22 cellular contexts compared by ENCODE assay signal in genomic region chr16:89164847-89165684, GRCh38. TPM values are rescaled to one million over a fixed set of nuclear protein-coding genes. Genes with fewer than 3 reads are reported as not detected.
DNase-seq lines count a peak whose midpoint lies in the region; ATAC-seq, FAIRE-seq and TF ChIP-seq lines count a peak whose summit lies in the region.
"Had no signal": no experiment of that assay in that cellular context is flagged by ENCODE, and none has a peak within 500 bp of the region (broad histone marks: within the 10 kb centered on the region; RNA-seq: fewer than 3 reads in every experiment).

No MANE protein-coding gene starts in this region.

- no peak overlapping the region for H3K9ac ChIP-seq in HepG2 (ENCODE audit: insufficient read depth, low read depth, low read length)

- peaks cover 19% of the 10 kb centered on the region for H3K4me1 Mint-ChIP-seq in memory B cell
- H3K4me1 Mint-ChIP-seq in stimulated activated memory B cell treated with anti-CD40 and anti-IgM and Interleukin-4, amounts not matched to agents 10 μg/mL and 1 μg/mL and 100 μg/mL, for 72 hours = peaks cover 57% of the 10 kb centered on the region

- peak overlapping the region; percentile 19 for H3K4me3 Mint-ChIP-seq in memory B cell
- no peak overlapping the region for H3K4me3 Mint-ChIP-seq in stimulated activated memory B cell treated with anti-CD40 and anti-IgM and Interleukin-4, amounts not matched to agents 10 μg/mL and 1 μg/mL and 100 μg/mL, for 72 hours
- H3K4me3 Mint-ChIP-seq: CD8-positive, alpha-beta memory T cell had no signal

- H3K36me3 ChIP-seq in HepG2 (replicated peaks in 1 of 2; ENCODE audit: control insufficient read depth in 1 of 2, insufficient read depth in 2 of 2, low read length in 2 of 2) (no peaks in the 10 kb centered on the region), right lobe of liver (no peaks in the 10 kb centered on the region)
- H3K36me3 ChIP-seq: BE2C, HAP-1 had no signal

- peaks cover 46% of the 10 kb centered on the region for H3K4me1 ChIP-seq in HepG2 (ENCODE audit: insufficient read depth, low read length)
- peaks cover 0 to 5% (median 0%) of the 10 kb centered on the region in 4 donors for H3K4me1 ChIP-seq in right lobe of liver

- H3K4me3 ChIP-seq in HepG2 (replicated peaks in 1 of 3; ENCODE audit: insufficient read depth in 1 of 3, low read depth in 2 of 3, low read length in 3 of 3) (no peak overlapping the region), right lobe of liver (no peak overlapping the region)
- H3K4me3 ChIP-seq: HAP-1 had no signal

- intact Hi-C loops in HepG2 (cut with micrococcal nuclease; ENCODE audit: unreplicated experiment) (loop anchor here (5.0 kb wide), 4 partner anchors 223 to 423 kb away; no protein-coding TSS in a partner anchor), right lobe of liver (cut with DNase I) (loop anchor here in 1 of 2 donors (5.0 to 10.0 kb wide), 3 partner anchors 150 to 350 kb away; partner anchors contain the start of gene APRT)

- FAIRE-seq in HepG2 (lab: Jason Lieb, UNC) = no peak
- FAIRE-seq: GM12891, GM19239 had no signal

- peaks cover 4% of the 10 kb centered on the region; the same call in 1 of the 2 replicates for H4K20me1 ChIP-seq in HepG2 (ENCODE audit: insufficient read depth, low read length)

- peaks cover 24 to 83% of the 10 kb centered on the region in 2 experiments for H3K27me3 ChIP-seq in HepG2 (ENCODE audit: control insufficient read depth in 1 of 2, insufficient read depth in 2 of 2, low read length in 2 of 2)
- H3K27me3 ChIP-seq in right lobe of liver = peaks cover 0 to 9% of the 10 kb centered on the region in 2 donors

- no TSS peak for BruUV-seq in HepG2 (replicated peaks; lab: Mats Ljungman, UMichigan)

- no peaks in the 10 kb centered on the region for H3K9me3 Mint-ChIP-seq in memory B cell
- H3K9me3 Mint-ChIP-seq in stimulated activated memory B cell treated with anti-CD40 and anti-IgM and Interleukin-4, amounts not matched to agents 10 μg/mL and 1 μg/mL and 100 μg/mL, for 72 hours = no peaks in the 10 kb centered on the region
- H3K9me3 Mint-ChIP-seq: CD4-positive, CD25-positive, alpha-beta regulatory T cell; CD8-positive, alpha-beta memory T cell had no signal

- DNase-seq in HepG2 (ENCODE audit: low spot score) (no peak), right lobe of liver (no peak), memory B cell (ENCODE audit: low spot score in 2 of 2) (no peak), UCSD-AML1 (lab: John Stamatoyannopoulos, UW; ENCODE audit: unreplicated experiment) (no peak), NCI-H2081 (lab: John Stamatoyannopoulos, UW) (no peak)
- DNase-seq in effector CD8-positive, alpha-beta T cell (lab: John Stamatoyannopoulos, UW) = no peak
- DNase-seq: 8988T; BE2C; C1 segment of cervical spinal cord; CD4-positive, CD25-positive, alpha-beta regulatory T cell; CD8-positive, alpha-beta memory T cell; COR-L47; DMS 273 treated with DMSO at 0.1 percent for 48 hours; DMS53; DND-41; EL had no signal

- H3K27ac ChIP-seq in HepG2 (ENCODE audit: extremely low read length, insufficient read depth, low read length) (no peak overlapping the region), right lobe of liver (no peak overlapping the region)

- H3K36me3 Mint-ChIP-seq in memory B cell = no peaks in the 10 kb centered on the region
- no peaks in the 10 kb centered on the region for H3K36me3 Mint-ChIP-seq in stimulated activated memory B cell treated with anti-CD40 and anti-IgM and Interleukin-4, amounts not matched to agents 10 μg/mL and 1 μg/mL and 100 μg/mL, for 72 hours
- H3K36me3 Mint-ChIP-seq: CD4-positive, CD25-positive, alpha-beta regulatory T cell; CD8-positive, alpha-beta memory T cell had no signal

- ATAC-seq in HepG2 (no peak), right lobe of liver (no peak), memory B cell (ENCODE audit: low read depth) (no peak)
- no peak for ATAC-seq in stimulated activated memory B cell treated with anti-CD40 and anti-IgM and Interleukin-4, amounts not matched to agents 10 μg/mL and 1 μg/mL and 100 μg/mL, for 72 hours

- TF ChIP-seq POLR2A in HepG2 (IDR thresholded peaks at IDR 0.05; ENCODE audit: insufficient read depth in 1 of 2, low read depth in 2 of 2, low read length in 2 of 2) (no peak), right lobe of liver (IDR thresholded peaks at IDR 0.05) (no peak)

- H3K27me3 Mint-ChIP-seq in memory B cell = peaks cover 16% of the 10 kb centered on the region
- peaks cover 43% of the 10 kb centered on the region for H3K27me3 Mint-ChIP-seq in stimulated activated memory B cell treated with anti-CD40 and anti-IgM and Interleukin-4, amounts not matched to agents 10 μg/mL and 1 μg/mL and 100 μg/mL, for 72 hours
- H3K27me3 Mint-ChIP-seq: CD4-positive, CD25-positive, alpha-beta regulatory T cell had no signal

- CTCF ChIA-PET in HepG2 (lab: Yijun Ruan, JAX; ENCODE audit: low intra/inter-chr PET ratio, low total read pairs) = no interaction called here

- no peak overlapping the region for H3K4me2 ChIP-seq in HepG2 (ENCODE audit: low read depth, low read length)

- H2AFZ ChIP-seq in HepG2 (ENCODE audit: low read length) = no peak overlapping the region

- in situ Hi-C loops in HepG2 (cut with HindIII; ENCODE audit: extremely low pct_ligation_motif_present, low pct_unique_long_range_greater_than_20kb) = loop anchor here (5.0 kb wide), 3 partner anchors 228 to 408 kb away; no protein-coding TSS in a partner anchor

- TF ChIP-seq EP300 in HepG2 (IDR thresholded peaks at IDR 0.05; ENCODE audit: low read depth in 2 of 2, low read length in 2 of 2) (no peak), HepG2 (CRISPR knock-in tag; IDR thresholded peaks at IDR 0.05; ENCODE audit: borderline replicate concordance) (no peak)

- TF ChIP-seq RAD21 in HepG2 (CRISPR knock-in tag; IDR thresholded peaks at IDR 0.05) = no peak

- WGBS in HepG2 (ENCODE audit: low lambda C conversion rate) = 26% methylated on average over 15 of the region's 20 CpGs
- WGBS in right lobe of liver (ENCODE audit: insufficient coverage, low coverage, low lambda C conversion rate, missing lambda C conversion rate) = 54% methylated on average over 5 of the region's 20 CpGs

- H3K79me2 ChIP-seq in HepG2 (ENCODE audit: insufficient read depth, low read length) = no peaks in the 10 kb centered on the region

- POLR2A ChIA-PET in HepG2 (lab: Yijun Ruan, JAX) = no interaction called here

- TF ChIP-seq CTCF in HepG2 (CRISPR knock-in tag; IDR thresholded peaks at IDR 0.05) (no peak), right lobe of liver (IDR thresholded peaks at IDR 0.05) (no peak)

- H3K9me3 ChIP-seq in HepG2 (ENCODE audit: low read length) = no peaks in the 10 kb centered on the region
- H3K9me3 ChIP-seq in right lobe of liver = no peaks in the 10 kb centered on the region
- H3K9me3 ChIP-seq: BE2C, HAP-1 had no signal

- H3K27ac Mint-ChIP-seq in memory B cell = no peak overlapping the region
- H3K27ac Mint-ChIP-seq in stimulated activated memory B cell treated with anti-CD40 and anti-IgM and Interleukin-4, amounts not matched to agents 10 μg/mL and 1 μg/mL and 100 μg/mL, for 72 hours = peak overlapping the region; percentile 29
- H3K27ac Mint-ChIP-seq: CD8-positive, alpha-beta memory T cell had no signal

RNA-seq across cellular contexts. Expression of gene CDH15, which starts 6.5 kb away (rescaled TPM):
- total RNA-seq in HepG2 (2016; rRNA removed; fragmentation: Illumina TruSeq; extraction: Trizol) = 1.4 and 2.2 TPM in 2 replicates
- 2.8 and 2.9 TPM in 2 replicates for total RNA-seq in HepG2 (2016; cell fraction: cytosol; rRNA removed; fragmentation: Illumina TruSeq; extraction: Trizol; ENCODE audit: low read depth)
- 1.4 and 2.2 TPM in 2 replicates for total RNA-seq in HepG2 (2016; cell fraction: insoluble cytoplasmic fraction; rRNA removed; fragmentation: Illumina TruSeq; extraction: Trizol)
- 3.6 and 3.7 TPM in 2 replicates for total RNA-seq in HepG2 (2016; cell fraction: membrane; rRNA removed; fragmentation: Illumina TruSeq; extraction: Trizol)
- total RNA-seq in HepG2 (2016; cell fraction: nucleus; rRNA removed; fragmentation: Illumina TruSeq; extraction: Trizol) = 1.6 and 1.8 TPM in 2 replicates
- polyA plus RNA-seq in HepG2 (2011; rRNA removed) = 0.69 and 0.74 TPM in 2 replicates
- 0.37 and 1.2 TPM in 2 replicates for polyA plus RNA-seq in HepG2 (2011; cell fraction: cytosol; rRNA removed)
- polyA plus RNA-seq in HepG2 (2011; cell fraction: nucleus; rRNA removed) = 1.6 and 2.1 TPM in 2 replicates
- polyA plus RNA-seq in HepG2 (2012) = 0.61 and 0.90 TPM in 2 replicates
- 3.5 and 3.8 TPM in 2 replicates for polyA plus RNA-seq in HepG2 (2016; cell fraction: cytosol; fragmentation: Illumina TruSeq; extraction: Trizol; ENCODE audit: low read depth)
- 1.7 and 2.3 TPM in 2 replicates for polyA plus RNA-seq in HepG2 (2016; cell fraction: insoluble cytoplasmic fraction; fragmentation: Illumina TruSeq; extraction: Trizol; ENCODE audit: low read depth)
- polyA plus RNA-seq in HepG2 (2016; cell fraction: membrane; fragmentation: Illumina TruSeq; extraction: Trizol; ENCODE audit: low read depth) = 3.3 and 4.1 TPM in 2 replicates
- polyA plus RNA-seq in HepG2 (2016; cell fraction: nucleus; fragmentation: Illumina TruSeq; extraction: Trizol; ENCODE audit: insufficient read depth, low read depth) = 3.3 and 3.4 TPM in 2 replicates
- 0.62 TPM in 1 of 2 replicates, not detected in the other for polyA minus RNA-seq in HepG2 (2011; rRNA and poly(A)+ RNA removed; ENCODE audit: low replicate concordance)
- 0.40 and 0.62 TPM in 2 replicates for polyA minus RNA-seq in HepG2 (2011; cell fraction: cytosol; rRNA and poly(A)+ RNA removed)
- polyA minus RNA-seq in HepG2 (2011; cell fraction: nucleus; rRNA and poly(A)+ RNA removed) = 0.39 TPM in 1 of 2 replicates, not detected in the other
- total RNA-seq in right lobe of liver = 1 to 10 TPM in 1 of 6 experiments, under 1 TPM in 4, not detected in 1; 0.12 to 3.3 (median 0.15) TPM
- total RNA-seq: CD8-positive, alpha-beta memory T cell; HT-29 had no signal
- polyA plus RNA-seq: CD4-positive, CD25-positive, alpha-beta regulatory T cell; CD8-positive, alpha-beta memory T cell had no signal

RNA-seq across cellular contexts. Expression of gene SLC22A31, which starts 35.3 kb away (rescaled TPM):
- 20.6 and 83.3 TPM in 2 replicates for total RNA-seq in HepG2 (2016; rRNA removed; fragmentation: Illumina TruSeq; extraction: Trizol)
- total RNA-seq in HepG2 (2016; cell fraction: cytosol; rRNA removed; fragmentation: Illumina TruSeq; extraction: Trizol; ENCODE audit: low read depth) = 22.4 and 22.9 TPM in 2 replicates
- total RNA-seq in HepG2 (2016; cell fraction: insoluble cytoplasmic fraction; rRNA removed; fragmentation: Illumina TruSeq; extraction: Trizol) = 17.9 and 83.9 TPM in 2 replicates
- 38.1 and 39.2 TPM in 2 replicates for total RNA-seq in HepG2 (2016; cell fraction: membrane; rRNA removed; fragmentation: Illumina TruSeq; extraction: Trizol)
- total RNA-seq in HepG2 (2016; cell fraction: nucleus; rRNA removed; fragmentation: Illumina TruSeq; extraction: Trizol) = 88.9 and 114 TPM in 2 replicates
- 67.3 and 98.2 TPM in 2 replicates for polyA plus RNA-seq in HepG2 (2011; rRNA removed)
- 27.2 and 52.1 TPM in 2 replicates for polyA plus RNA-seq in HepG2 (2011; cell fraction: cytosol; rRNA removed)
- polyA plus RNA-seq in HepG2 (2011; cell fraction: nucleus; rRNA removed) = 1,312 and 1,533 TPM in 2 replicates
- 45.8 and 48.2 TPM in 2 replicates for polyA plus RNA-seq in HepG2 (2012)
- 27.4 and 28.3 TPM in 2 replicates for polyA plus RNA-seq in HepG2 (2016; cell fraction: cytosol; fragmentation: Illumina TruSeq; extraction: Trizol; ENCODE audit: low read depth)
- 23.8 and 26.1 TPM in 2 replicates for polyA plus RNA-seq in HepG2 (2016; cell fraction: insoluble cytoplasmic fraction; fragmentation: Illumina TruSeq; extraction: Trizol; ENCODE audit: low read depth)
- 29.3 and 31.7 TPM in 2 replicates for polyA plus RNA-seq in HepG2 (2016; cell fraction: membrane; fragmentation: Illumina TruSeq; extraction: Trizol; ENCODE audit: low read depth)
- 322 and 325 TPM in 2 replicates for polyA plus RNA-seq in HepG2 (2016; cell fraction: nucleus; fragmentation: Illumina TruSeq; extraction: Trizol; ENCODE audit: insufficient read depth, low read depth)
- polyA minus RNA-seq in HepG2 (2011; rRNA and poly(A)+ RNA removed; ENCODE audit: low replicate concordance) = 51.6 TPM in 1 of 2 replicates, not detected in the other
- 17.1 and 21.0 TPM in 2 replicates for polyA minus RNA-seq in HepG2 (2011; cell fraction: cytosol; rRNA and poly(A)+ RNA removed)
- 89.4 and 90.8 TPM in 2 replicates for polyA minus RNA-seq in HepG2 (2011; cell fraction: nucleus; rRNA and poly(A)+ RNA removed)
- 10 to 100 TPM in 2 of 6 experiments, 1 to 10 TPM in 1, under 1 TPM in 1, not detected in 2; 0.19 to 19.3 (median 6.8) TPM for total RNA-seq in right lobe of liver
- total RNA-seq: CD4-positive, CD25-positive, alpha-beta regulatory T cell; CD8-positive, alpha-beta memory T cell; H4; HT-29 had no signal
- polyA plus RNA-seq: CD8-positive, alpha-beta memory T cell had no signal

RNA-seq across cellular contexts. Expression of gene ZNF778, which starts 52.4 kb away (rescaled TPM):
- total RNA-seq in HepG2 (2016; rRNA removed; fragmentation: Illumina TruSeq; extraction: Trizol) (7.2 and 9.3 TPM in 2 replicates), right lobe of liver (10 to 100 TPM in 1 of 6 experiments, 1 to 10 TPM in 5; 2.3 to 11.2 (median 3.1) TPM)
- total RNA-seq in HepG2 (2016; cell fraction: cytosol; rRNA removed; fragmentation: Illumina TruSeq; extraction: Trizol; ENCODE audit: low read depth) = 1.7 and 2.6 TPM in 2 replicates
- total RNA-seq in HepG2 (2016; cell fraction: insoluble cytoplasmic fraction; rRNA removed; fragmentation: Illumina TruSeq; extraction: Trizol) = 6.1 and 8.3 TPM in 2 replicates
- total RNA-seq in HepG2 (2016; cell fraction: membrane; rRNA removed; fragmentation: Illumina TruSeq; extraction: Trizol) = 2.7 and 3.9 TPM in 2 replicates
- 8.7 and 10.5 TPM in 2 replicates for total RNA-seq in HepG2 (2016; cell fraction: nucleus; rRNA removed; fragmentation: Illumina TruSeq; extraction: Trizol)
- polyA plus RNA-seq in HepG2 (2011; rRNA removed) = 3.8 and 6.1 TPM in 2 replicates
- polyA plus RNA-seq in HepG2 (2011; cell fraction: cytosol; rRNA removed) = 1.8 and 2.1 TPM in 2 replicates
- polyA plus RNA-seq in HepG2 (2011; cell fraction: nucleus; rRNA removed) = 6.6 and 11.3 TPM in 2 replicates
- 2.4 and 3.0 TPM in 2 replicates for polyA plus RNA-seq in HepG2 (2012)
- 0.79 and 0.83 TPM in 2 replicates for polyA plus RNA-seq in HepG2 (2016; cell fraction: cytosol; fragmentation: Illumina TruSeq; extraction: Trizol; ENCODE audit: low read depth)
- polyA plus RNA-seq in HepG2 (2016; cell fraction: insoluble cytoplasmic fraction; fragmentation: Illumina TruSeq; extraction: Trizol; ENCODE audit: low read depth) = 4.6 and 6.1 TPM in 2 replicates
- polyA plus RNA-seq in HepG2 (2016; cell fraction: membrane; fragmentation: Illumina TruSeq; extraction: Trizol; ENCODE audit: low read depth) = 0.61 and 1.7 TPM in 2 replicates
- 11.3 and 22.5 TPM in 2 replicates for polyA plus RNA-seq in HepG2 (2016; cell fraction: nucleus; fragmentation: Illumina TruSeq; extraction: Trizol; ENCODE audit: insufficient read depth, low read depth)
- 6.4 and 9.2 TPM in 2 replicates for polyA minus RNA-seq in HepG2 (2011; rRNA and poly(A)+ RNA removed; ENCODE audit: low replicate concordance)
- polyA minus RNA-seq in HepG2 (2011; cell fraction: cytosol; rRNA and poly(A)+ RNA removed) = 4.0 and 6.1 TPM in 2 replicates
- 15.2 and 17.3 TPM in 2 replicates for polyA minus RNA-seq in HepG2 (2011; cell fraction: nucleus; rRNA and poly(A)+ RNA removed)
